8 cellular contexts compared by ENCODE assay signal in genomic region chr3:89098964-89099585, GRCh38. TPM values are rescaled to one million over a fixed set of nuclear protein-coding genes. Genes with fewer than 3 reads are reported as not detected.
A peak's percentile ranks its signal among the peaks of the same experiment; 100 is the strongest.
DNase-seq lines count a peak whose midpoint lies in the region; ATAC-seq and TF ChIP-seq lines count a peak whose summit lies in the region.

No MANE protein-coding gene starts in this region.

- intact Hi-C loops in CD4-positive, alpha-beta memory T cell (cut with micrococcal nuclease): loop anchor here (1.0 kb wide), 1 partner anchor 8 kb away; the partner anchor contains the start of gene EPHA3

- no peak overlapping the region for H3K27ac Mint-ChIP-seq in CD4-positive, alpha-beta memory T cell
- H3K27ac Mint-ChIP-seq in osteocyte (ENCODE audit: unreplicated experiment): no peak overlapping the region

- H3K9me3 ChIP-seq in CD4-positive, alpha-beta memory T cell (ENCODE audit: control insufficient read depth in 1 of 2, low read length in 2 of 2): no peaks in the 10 kb centered on the region
- no peaks in the 10 kb centered on the region for H3K9me3 ChIP-seq in WERI-Rb-1 (ENCODE audit: severe bottlenecking)

- H3K36me3 Mint-ChIP-seq in CD4-positive, alpha-beta memory T cell: no peaks in the 10 kb centered on the region
- H3K36me3 Mint-ChIP-seq in osteocyte (ENCODE audit: unreplicated experiment): no peaks in the 10 kb centered on the region

- H3K27ac ChIP-seq in CD4-positive, alpha-beta memory T cell (ENCODE audit: low read depth, low read length): no peak overlapping the region
- H3K27ac ChIP-seq in WERI-Rb-1: no peak overlapping the region

- H3K36me3 ChIP-seq in CD4-positive, alpha-beta memory T cell (ENCODE audit: insufficient read depth, low read length): no peaks in the 10 kb centered on the region
- no peaks in the 10 kb centered on the region for H3K36me3 ChIP-seq in WERI-Rb-1

- H3K4me1 ChIP-seq in CD4-positive, alpha-beta memory T cell (ENCODE audit: insufficient read depth, low read length): no peaks in the 10 kb centered on the region

- no peaks in the 10 kb centered on the region for H3K9me3 Mint-ChIP-seq in CD4-positive, alpha-beta memory T cell
- H3K9me3 Mint-ChIP-seq in osteocyte (ENCODE audit: unreplicated experiment): no peaks in the 10 kb centered on the region

- H3K27me3 ChIP-seq in CD4-positive, alpha-beta memory T cell (ENCODE audit: insufficient read depth, low read length): no peaks in the 10 kb centered on the region
- H3K27me3 ChIP-seq in WERI-Rb-1 (ENCODE audit: insufficient read depth, low read depth, severe bottlenecking): no peaks in the 10 kb centered on the region

- CTCF ChIA-PET in CD4-positive, alpha-beta memory T cell (lab: Charles Lee; ENCODE audit: partially characterized antibody): no interaction called here

- H3K4me3 ChIP-seq in CD4-positive, alpha-beta memory T cell (ENCODE audit: low read length in 2 of 2): no peak overlapping the region
- H3K4me3 ChIP-seq in WERI-Rb-1 (ENCODE audit: low read depth, low read length) (no peak overlapping the region), fibroblast of pulmonary artery (replicated peaks; ENCODE audit: low read depth, low read length) (no peak overlapping the region)

- peak; percentile 26 to 45 (median 29) for DNase-seq in CD4-positive, alpha-beta memory T cell
- DNase-seq in NCI-H1417 (lab: John Stamatoyannopoulos, UW) (peak; percentile 28 to 88 (median 64)), WERI-Rb-1 (peak; percentile 49), fibroblast of pulmonary artery (ENCODE audit: low read depth) (peak; percentile 71), osteocyte (ENCODE audit: extremely low spot score, unreplicated experiment) (peak; percentile 84), GF-D8 (lab: John Stamatoyannopoulos, UW) (no peak)

- no peak overlapping the region for H3K4me3 Mint-ChIP-seq in CD4-positive, alpha-beta memory T cell
- no peak overlapping the region for H3K4me3 Mint-ChIP-seq in osteocyte (ENCODE audit: unreplicated experiment)

- H3K4me1 Mint-ChIP-seq in CD4-positive, alpha-beta memory T cell: peaks cover 0 to 2% (median 0%) of the 10 kb centered on the region in 4 donors
- H3K4me1 Mint-ChIP-seq in osteocyte (ENCODE audit: unreplicated experiment): peaks cover 3% of the 10 kb centered on the region

- peak; percentile 77 for TF ChIP-seq CTCF in WERI-Rb-1 (IDR thresholded peaks at IDR 0.05; ENCODE audit: low read depth, low read length)
- no peak for TF ChIP-seq CTCF in fibroblast of pulmonary artery (IDR thresholded peaks at IDR 0.05; ENCODE audit: low read length, missing control alignments)
- peak; percentile 99 for TF ChIP-seq CTCF in osteocyte (IDR thresholded peaks at IDR 0.05)

- ATAC-seq in GM18858 (IDR thresholded peaks at IDR 0.05; ENCODE audit: unreplicated experiment) (peak; percentile 99), HG02885 (IDR thresholded peaks at IDR 0.05; ENCODE audit: poor library complexity, unreplicated experiment) (peak; percentile 99)

- H3K27me3 Mint-ChIP-seq in CD4-positive, alpha-beta memory T cell: peaks cover 0 to 1% of the 10 kb centered on the region in 2 donors
- no peaks in the 10 kb centered on the region for H3K27me3 Mint-ChIP-seq in osteocyte (ENCODE audit: unreplicated experiment)

- POLR2A ChIA-PET in CD4-positive, alpha-beta memory T cell (lab: Charles Lee; ENCODE audit: partially characterized antibody): no interaction called here

RNA-seq across cellular contexts. Expression of gene EPHA3, which starts 8.3 kb away (rescaled TPM):
- not detected for total RNA-seq in CD4-positive, alpha-beta memory T cell
- not detected for polyA plus RNA-seq in CD4-positive, alpha-beta memory T cell
- total RNA-seq in osteocyte: 0.94 and 1.6 TPM in 2 replicates
